Comparison of ENCODE assay signal across 11 cellular contexts in the genomic region with DNA sequence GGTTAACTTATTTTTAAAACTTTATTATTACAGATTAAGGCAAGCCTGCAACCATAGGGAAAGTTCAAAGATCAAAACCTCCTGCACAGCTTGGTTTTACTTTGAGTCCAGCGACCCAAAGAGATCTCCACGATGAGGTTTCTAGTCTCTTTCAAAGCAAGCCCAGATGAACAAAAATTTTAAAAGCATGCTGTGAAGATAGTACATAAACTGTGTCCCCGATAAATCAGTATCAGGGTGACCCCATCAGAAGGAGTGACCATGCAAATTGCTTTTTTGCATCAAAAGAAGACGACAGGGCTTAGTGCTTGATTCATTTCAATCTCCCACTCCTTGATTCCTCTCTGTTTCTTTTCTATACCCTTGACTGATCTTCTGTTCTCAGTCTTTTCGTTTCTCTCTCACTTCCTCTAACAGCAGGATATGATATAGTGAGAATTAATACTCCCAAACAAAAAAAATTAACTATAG. TPM values are rescaled to one million over a fixed set of nuclear protein-coding genes. Genes with fewer than 3 reads are reported as not detected.
DNase-seq lines count a peak whose midpoint lies in the region; ATAC-seq and TF ChIP-seq lines count a peak whose summit lies in the region.
"Had no signal": no experiment of that assay in that cellular context is flagged by ENCODE, and none has a peak within 500 bp of the region (broad histone marks: within the 10 kb centered on the region; RNA-seq: fewer than 3 reads in every experiment).

No MANE protein-coding gene starts in this region.

- no peaks in the 10 kb centered on the region for H3K27me3 ChIP-seq in transverse colon

- H3K36me3 Mint-ChIP-seq in activated T-cell treated with anti-CD3 and anti-CD28 coated beads, Interleukin-2, amount 50 U/mL, for 4 hours (ENCODE audit: insufficient read depth): no peaks in the 10 kb centered on the region

- TF ChIP-seq EP300 in transverse colon (IDR thresholded peaks at IDR 0.05; ENCODE audit: low read depth): no peak

- WGBS in transverse colon (ENCODE audit: low coverage in 1 of 2), 2 donors: 17% methylated on average over 5 of the region's 5 CpGs

- H3K27ac ChIP-seq in VCaP (peak overlapping the region; percentile 82), transverse colon (peak overlapping the region; percentile 83 to 89 (median 86))
- H3K27ac ChIP-seq: C4-2B had no signal

- no peaks in the 10 kb centered on the region for H3K9me3 Mint-ChIP-seq in activated T-cell treated with anti-CD3 and anti-CD28 coated beads, Interleukin-2, amount 50 U/mL, for 4 hours

- DNase-seq in activated T-cell treated with anti-CD3 and anti-CD28 coated beads, Interleukin-2, amount 50 U/mL, for 4 hours: no peak
- no peak for DNase-seq in activated T-cell treated with anti-CD3 and anti-CD28 coated beads for 4 hours
- DNase-seq in transverse colon: no peak
- no peak for DNase-seq in activated effector memory CD4-positive, alpha-beta T cell treated with Interleukin-2 at 50 U/mL for 16 hours
- no peak for DNase-seq in activated T-cell treated with anti-CD3 and anti-CD28 coated beads, Interleukin-2, amount 50 U/mL, for 48 hours
- no peak for DNase-seq in NK-92 treated with Interleukin-12 subunit alpha and Interleukin-12 subunit beta, amount 100 ng/mL, for 24 hours (lab: John Stamatoyannopoulos, UW)
- DNase-seq: SK-N-SH had no signal

- peaks cover 0 to 45% (median 17%) of the 10 kb centered on the region in 4 donors for H3K4me1 ChIP-seq in transverse colon

- in situ Hi-C loops in transverse colon (cut with MboI; ENCODE audit: low pct_ligation_motif_present in 1 of 4, low pct_unique_long_range_greater_than_20kb in 1 of 4, low sequenced_read_pairs in 3 of 4): no loop called here

- ATAC-seq in activated T-cell treated with anti-CD3 and anti-CD28 coated beads, Interleukin-2, amount 50 U/mL, for 4 hours: peak; percentile 37 to 52
- ATAC-seq in HG02885 (IDR thresholded peaks at IDR 0.05; ENCODE audit: poor library complexity, unreplicated experiment): peak; percentile 58

- no peaks in the 10 kb centered on the region for H3K36me3 ChIP-seq in transverse colon

- peaks cover 13% of the 10 kb centered on the region for H3K4me1 Mint-ChIP-seq in activated T-cell treated with anti-CD3 and anti-CD28 coated beads, Interleukin-2, amount 50 U/mL, for 4 hours (ENCODE audit: low read depth)

- peaks cover 5% of the 10 kb centered on the region for H3K27me3 Mint-ChIP-seq in activated T-cell treated with anti-CD3 and anti-CD28 coated beads, Interleukin-2, amount 50 U/mL, for 4 hours (ENCODE audit: low read depth)

- H3K9me3 ChIP-seq in transverse colon: no peaks in the 10 kb centered on the region
- H3K9me3 ChIP-seq: SK-N-SH had no signal

- H3K4me3 ChIP-seq in transverse colon: peak overlapping the region in 2 of 4 donors; percentile 1 to 25

- no peak for TF ChIP-seq POLR2A in transverse colon (IDR thresholded peaks at IDR 0.05)

- no peak overlapping the region for H3K4me3 Mint-ChIP-seq in activated T-cell treated with anti-CD3 and anti-CD28 coated beads, Interleukin-2, amount 50 U/mL, for 4 hours

- TF ChIP-seq CTCF in VCaP (conservative IDR thresholded peaks at IDR 0.05) (no peak), transverse colon (IDR thresholded peaks at IDR 0.05) (no peak)

- intact Hi-C loops in transverse colon (cut with DNase I; ENCODE audit: low total_unique reads): no loop called here

RNA-seq across cellular contexts. Expression of gene DNTT, which starts 16.0 kb away (rescaled TPM):
- total RNA-seq in activated T-cell treated with anti-CD3 and anti-CD28 coated beads, Interleukin-2, amount 50 U/mL, for 4 hours: not detected
- total RNA-seq in transverse colon: not detected
- total RNA-seq: endothelial cell of umbilical vein had no signal

RNA-seq across cellular contexts. Expression of gene BLNK, which starts 16.8 kb away (rescaled TPM):
- total RNA-seq in activated T-cell treated with anti-CD3 and anti-CD28 coated beads, Interleukin-2, amount 50 U/mL, for 4 hours: under 1 TPM in 2 of 3 donors, not detected in 1; 0.13 to 0.95 TPM
- total RNA-seq in transverse colon: 10 to 100 TPM in 2 of 4 donors, 1 to 10 TPM in 2; 5.6 to 21.8 (median 12.0) TPM
- total RNA-seq: endothelial cell of umbilical vein had no signal
